In genomic region chr12:124917135-124917840, GRCh38 we compare ENCODE assay signal across 1 cellular context.
TF ChIP-seq lines count a peak whose summit lies in the region.

No MANE protein-coding gene starts in this region.

TF ChIP-seq in HepG2, 621 proteins besides CTCF, POLR2A, EP300 and RAD21 (continued from another document and continues in another):
- TF ChIP-seq, protein P1, sequence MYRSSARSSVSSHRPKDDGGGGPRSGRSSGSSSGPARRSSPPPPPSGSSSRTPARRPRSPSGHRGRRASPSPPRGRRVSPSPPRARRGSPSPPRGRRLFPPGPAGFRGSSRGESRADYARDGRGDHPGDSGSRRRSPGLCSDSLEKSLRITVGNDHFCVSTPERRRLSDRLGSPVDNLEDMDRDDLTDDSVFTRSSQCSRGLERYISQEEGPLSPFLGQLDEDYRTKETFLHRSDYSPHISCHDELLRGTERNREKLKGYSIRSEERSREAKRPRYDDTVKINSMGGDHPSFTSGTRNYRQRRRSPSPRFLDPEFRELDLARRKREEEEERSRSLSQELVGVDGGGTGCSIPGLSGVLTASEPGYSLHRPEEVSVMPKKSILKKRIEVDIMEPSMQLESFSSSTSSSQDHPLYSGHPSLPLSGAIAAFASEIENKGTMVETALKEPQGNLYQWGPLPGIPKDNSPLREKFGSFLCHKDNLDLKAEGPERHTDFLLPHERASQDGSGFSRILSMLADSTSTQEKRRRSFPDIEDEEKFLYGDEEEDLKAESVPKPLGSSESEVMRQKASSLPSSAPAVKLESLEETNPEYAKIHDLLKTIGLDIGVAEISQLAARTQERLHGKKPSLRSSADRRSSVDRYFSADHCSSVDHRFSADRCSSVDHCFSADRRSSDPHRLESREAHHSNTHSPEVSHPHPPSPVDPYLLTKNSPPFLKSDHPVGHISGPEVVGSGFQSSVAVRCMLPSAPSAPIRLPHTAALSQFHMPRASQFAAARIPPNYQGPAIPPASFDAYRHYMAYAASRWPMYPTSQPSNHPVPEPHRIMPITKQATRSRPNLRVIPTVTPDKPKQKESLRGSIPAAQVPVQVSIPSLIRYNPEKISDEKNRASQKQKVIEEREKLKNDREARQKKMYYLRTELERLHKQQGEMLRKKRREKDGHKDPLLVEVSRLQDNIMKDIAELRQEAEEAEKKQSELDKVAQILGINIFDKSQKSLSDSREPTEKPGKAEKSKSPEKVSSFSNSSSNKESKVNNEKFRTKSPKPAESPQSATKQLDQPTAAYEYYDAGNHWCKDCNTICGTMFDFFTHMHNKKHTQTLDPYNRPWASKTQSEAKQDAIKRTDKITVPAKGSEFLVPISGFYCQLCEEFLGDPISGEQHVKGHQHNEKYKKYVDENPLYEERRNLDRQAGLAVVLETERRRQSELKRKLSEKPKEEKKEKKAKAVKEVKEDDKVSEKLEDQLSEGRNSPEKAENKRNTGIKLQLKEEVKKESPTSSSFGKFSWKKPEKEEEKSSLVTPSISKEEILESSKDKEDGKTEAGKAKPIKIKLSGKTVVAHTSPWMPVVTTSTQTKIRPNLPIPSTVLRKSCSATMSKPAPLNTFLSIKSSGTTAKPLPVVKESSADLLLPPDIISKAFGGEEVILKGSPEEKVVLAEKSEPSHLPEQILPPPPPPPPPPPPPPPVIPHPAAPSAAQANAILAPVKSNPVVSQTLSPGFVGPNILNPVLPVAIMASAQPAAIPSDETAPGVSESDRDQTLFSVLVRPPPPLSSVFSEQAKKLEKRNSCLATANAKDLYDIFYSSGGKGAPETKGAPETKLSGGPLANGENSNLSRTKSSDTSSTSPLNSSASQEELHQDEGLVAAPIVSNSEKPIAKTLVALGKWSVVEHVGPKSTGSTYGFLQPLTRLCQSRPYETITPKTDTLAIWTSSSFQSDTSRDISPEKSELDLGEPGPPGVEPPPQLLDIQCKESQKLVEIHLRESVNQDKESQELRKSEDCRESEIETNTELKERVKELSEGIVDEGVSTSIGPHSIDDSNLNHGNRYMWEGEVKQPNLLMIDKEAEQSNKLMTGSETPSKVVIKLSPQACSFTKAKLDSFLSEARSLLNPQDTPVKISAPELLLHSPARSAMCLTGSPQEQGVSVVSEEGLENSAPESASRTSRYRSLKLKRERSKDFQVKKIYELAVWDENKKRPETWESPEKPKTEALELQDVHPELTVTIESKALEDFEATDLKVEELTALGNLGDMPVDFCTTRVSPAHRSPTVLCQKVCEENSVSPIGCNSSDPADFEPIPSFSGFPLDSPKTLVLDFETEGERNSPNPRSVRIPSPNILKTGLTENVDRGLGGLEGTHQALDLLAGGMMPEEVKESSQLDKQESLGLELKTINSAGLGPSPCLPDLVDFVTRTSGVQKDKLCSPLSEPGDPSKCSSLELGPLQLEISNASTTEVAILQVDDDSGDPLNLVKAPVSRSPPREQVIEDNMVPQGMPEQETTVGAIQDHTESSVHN (CRISPR knock-in tag; IDR thresholded peaks at IDR 0.05), result no peak
- peak; percentile 79 for TF ChIP-seq CREM (IDR thresholded peaks at IDR 0.05)
- no peak for TF ChIP-seq CREM (CRISPR knock-in tag; IDR thresholded peaks at IDR 0.05)
- peak; percentile 73 for TF ChIP-seq ZMYM4 (CRISPR knock-in tag; IDR thresholded peaks at IDR 0.05)
- TF ChIP-seq SMAD1 (CRISPR knock-in tag; IDR thresholded peaks at IDR 0.05; ENCODE audit: borderline replicate concordance, low read depth), result no peak
- TF ChIP-seq EHMT2 (IDR thresholded peaks at IDR 0.05; ENCODE audit: borderline replicate concordance, low read depth, low read length), result no peak
- peak; percentile 57 for TF ChIP-seq GATAD1 (CRISPR knock-in tag; IDR thresholded peaks at IDR 0.05)
- no peak for TF ChIP-seq ZNF101 (CRISPR knock-in tag; IDR thresholded peaks at IDR 0.05; ENCODE audit: borderline replicate concordance, low read depth)
- TF ChIP-seq BHLHE40 (IDR thresholded peaks at IDR 0.05; ENCODE audit: low read length), result peak; percentile 71; the same call in 1 of the 2 replicates
- TF ChIP-seq BRCA1 (CRISPR knock-in tag; IDR thresholded peaks at IDR 0.05), result 0 out of 2 replicates have a peak, but pooled peaks have one; percentile 19
- TF ChIP-seq ZNF773 (CRISPR knock-in tag; IDR thresholded peaks at IDR 0.05; ENCODE audit: borderline replicate concordance), result no peak
- TF ChIP-seq, protein P2, sequence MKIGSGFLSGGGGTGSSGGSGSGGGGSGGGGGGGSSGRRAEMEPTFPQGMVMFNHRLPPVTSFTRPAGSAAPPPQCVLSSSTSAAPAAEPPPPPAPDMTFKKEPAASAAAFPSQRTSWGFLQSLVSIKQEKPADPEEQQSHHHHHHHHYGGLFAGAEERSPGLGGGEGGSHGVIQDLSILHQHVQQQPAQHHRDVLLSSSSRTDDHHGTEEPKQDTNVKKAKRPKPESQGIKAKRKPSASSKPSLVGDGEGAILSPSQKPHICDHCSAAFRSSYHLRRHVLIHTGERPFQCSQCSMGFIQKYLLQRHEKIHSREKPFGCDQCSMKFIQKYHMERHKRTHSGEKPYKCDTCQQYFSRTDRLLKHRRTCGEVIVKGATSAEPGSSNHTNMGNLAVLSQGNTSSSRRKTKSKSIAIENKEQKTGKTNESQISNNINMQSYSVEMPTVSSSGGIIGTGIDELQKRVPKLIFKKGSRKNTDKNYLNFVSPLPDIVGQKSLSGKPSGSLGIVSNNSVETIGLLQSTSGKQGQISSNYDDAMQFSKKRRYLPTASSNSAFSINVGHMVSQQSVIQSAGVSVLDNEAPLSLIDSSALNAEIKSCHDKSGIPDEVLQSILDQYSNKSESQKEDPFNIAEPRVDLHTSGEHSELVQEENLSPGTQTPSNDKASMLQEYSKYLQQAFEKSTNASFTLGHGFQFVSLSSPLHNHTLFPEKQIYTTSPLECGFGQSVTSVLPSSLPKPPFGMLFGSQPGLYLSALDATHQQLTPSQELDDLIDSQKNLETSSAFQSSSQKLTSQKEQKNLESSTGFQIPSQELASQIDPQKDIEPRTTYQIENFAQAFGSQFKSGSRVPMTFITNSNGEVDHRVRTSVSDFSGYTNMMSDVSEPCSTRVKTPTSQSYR (CRISPR knock-in tag; IDR thresholded peaks at IDR 0.05; ENCODE audit: borderline replicate concordance), result peak; percentile 76; the same call in 1 of the 2 replicates
- peak; percentile 43; the same call in 1 of the 2 replicates for TF ChIP-seq ZNF33A (CRISPR knock-in tag; IDR thresholded peaks at IDR 0.05; ENCODE audit: borderline replicate concordance)
- TF ChIP-seq REL (CRISPR knock-in tag; conservative IDR thresholded peaks at IDR 0.05), result no peak
- TF ChIP-seq TBL1XR1 (IDR thresholded peaks at IDR 0.05; ENCODE audit: borderline replicate concordance, low read length, partially characterized antibody), result peak; percentile 78
- TF ChIP-seq ZNF597 (CRISPR knock-in tag; IDR thresholded peaks at IDR 0.05), result no peak
- no peak for TF ChIP-seq MATR3 (CRISPR knock-in tag; IDR thresholded peaks at IDR 0.05)
- no peak for TF ChIP-seq MAF1 (CRISPR knock-in tag; IDR thresholded peaks at IDR 0.05; ENCODE audit: borderline replicate concordance)
- peak; percentile 40; the same call in 1 of the 2 replicates for TF ChIP-seq PHF20 (CRISPR knock-in tag; IDR thresholded peaks at IDR 0.05)
- peak; percentile 87 for TF ChIP-seq KDM2A (CRISPR knock-in tag; IDR thresholded peaks at IDR 0.05; ENCODE audit: borderline replicate concordance, low read depth)
- TF ChIP-seq ATF7 (IDR thresholded peaks at IDR 0.05), result peak; percentile 58; the same call in 1 of the 2 replicates
- peak; percentile 80; the same call in 1 of the 2 replicates for TF ChIP-seq ATF7 (CRISPR knock-in tag; IDR thresholded peaks at IDR 0.05)
- no peak for TF ChIP-seq ZNF235 (CRISPR knock-in tag; IDR thresholded peaks at IDR 0.05; ENCODE audit: borderline replicate concordance)
- peak; percentile 63; the same call in 1 of the 2 replicates for TF ChIP-seq TP53 (CRISPR knock-in tag; conservative IDR thresholded peaks at IDR 0.05)
- no peak; the same call in 1 of the 2 replicates for TF ChIP-seq SOX13 (IDR thresholded peaks at IDR 0.05)
- TF ChIP-seq SOX13 (CRISPR knock-in tag; conservative IDR thresholded peaks at IDR 0.05 in 1 of 2, IDR thresholded peaks at IDR 0.05 in 1 of 2), result peak in 1 of 2 experiments; percentile 68; a peak in 1 of 4 replicates
- TF ChIP-seq MAFG (CRISPR knock-in tag; IDR thresholded peaks at IDR 0.05), result peak; percentile 83
- TF ChIP-seq RBM22 (optimal IDR thresholded peaks at IDR 0.05; ENCODE audit: low read length), result peak; percentile 84
- TF ChIP-seq MLLT10 (CRISPR knock-in tag; IDR thresholded peaks at IDR 0.05), result no peak
- TF ChIP-seq HNF4A (CRISPR knock-in tag; IDR thresholded peaks at IDR 0.05), result peak; percentile 69
- peak; percentile 92; the same call in 1 of the 2 replicates for TF ChIP-seq ATM (IDR thresholded peaks at IDR 0.05; ENCODE audit: borderline replicate concordance)
- peak; percentile 78; the same call in 1 of the 2 replicates for TF ChIP-seq KLF6 (CRISPR knock-in tag; IDR thresholded peaks at IDR 0.05)
- TF ChIP-seq ZSCAN29 (CRISPR knock-in tag; conservative IDR thresholded peaks at IDR 0.05), result peak; percentile 91
- peak; percentile 86 for TF ChIP-seq XRCC5 (optimal IDR thresholded peaks at IDR 0.05; ENCODE audit: low read length)
- peak; percentile 82; the same call in 1 of the 2 replicates for TF ChIP-seq NCOR1 (IDR thresholded peaks at IDR 0.05; ENCODE audit: borderline replicate concordance, low read length)
- TF ChIP-seq, protein P3, sequence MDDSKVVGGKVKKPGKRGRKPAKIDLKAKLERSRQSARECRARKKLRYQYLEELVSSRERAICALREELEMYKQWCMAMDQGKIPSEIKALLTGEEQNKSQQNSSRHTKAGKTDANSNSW (CRISPR knock-in tag; IDR thresholded peaks at IDR 0.05; ENCODE audit: borderline replicate concordance), result no peak
- TF ChIP-seq TIGD3 (CRISPR knock-in tag; IDR thresholded peaks at IDR 0.05; ENCODE audit: borderline replicate concordance), result peak; percentile 20; the same call in 1 of the 2 replicates
- TF ChIP-seq POGZ (CRISPR knock-in tag; IDR thresholded peaks at IDR 0.05), result peak; percentile 47; the same call in 1 of the 2 replicates
- peak; percentile 86; the same call in 1 of the 2 replicates for TF ChIP-seq ZBTB10 (CRISPR knock-in tag; IDR thresholded peaks at IDR 0.05; ENCODE audit: borderline replicate concordance)
- TF ChIP-seq PCBP1 (IDR thresholded peaks at IDR 0.05; ENCODE audit: borderline replicate concordance, low read depth, low read length), result 0 out of 2 replicates have a peak, but pooled peaks have one; percentile 74
- no peak for TF ChIP-seq FIP1L1 (IDR thresholded peaks at IDR 0.05; ENCODE audit: borderline replicate concordance, insufficient read depth, low read depth, low read length)
- TF ChIP-seq ZNF572 (CRISPR knock-in tag; IDR thresholded peaks at IDR 0.05), result no peak
- no peak for TF ChIP-seq ZNF883 (CRISPR knock-in tag; IDR thresholded peaks at IDR 0.05; ENCODE audit: not compliant biosample characterization)
- no peak; the same call in 1 of the 2 replicates for TF ChIP-seq ZZZ3 (CRISPR knock-in tag; IDR thresholded peaks at IDR 0.05; ENCODE audit: borderline replicate concordance)
- no peak for TF ChIP-seq MTF2 (CRISPR knock-in tag; IDR thresholded peaks at IDR 0.05; ENCODE audit: borderline replicate concordance)
- TF ChIP-seq ZFY (CRISPR knock-in tag; IDR thresholded peaks at IDR 0.05), result peak; percentile 59
- TF ChIP-seq DNMT3B (CRISPR knock-in tag; conservative IDR thresholded peaks at IDR 0.05), result peak; percentile 84
- TF ChIP-seq ZNF792 (CRISPR knock-in tag; IDR thresholded peaks at IDR 0.05), result no peak
- TF ChIP-seq TSC22D2 (CRISPR knock-in tag; IDR thresholded peaks at IDR 0.05; ENCODE audit: borderline replicate concordance), result no peak
- TF ChIP-seq, protein P4, sequence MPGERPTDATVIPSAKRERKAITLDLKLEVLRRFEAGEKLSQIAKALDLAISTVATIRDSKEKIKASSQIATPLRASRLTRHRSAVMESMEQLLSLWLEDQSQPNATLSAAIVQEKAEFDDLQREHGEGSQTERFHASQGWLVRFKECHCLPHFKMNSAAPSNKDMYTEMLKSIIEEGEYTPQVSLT (CRISPR knock-in tag; IDR thresholded peaks at IDR 0.05; ENCODE audit: borderline replicate concordance, low read depth), result no peak
